In the genomic region with DNA sequence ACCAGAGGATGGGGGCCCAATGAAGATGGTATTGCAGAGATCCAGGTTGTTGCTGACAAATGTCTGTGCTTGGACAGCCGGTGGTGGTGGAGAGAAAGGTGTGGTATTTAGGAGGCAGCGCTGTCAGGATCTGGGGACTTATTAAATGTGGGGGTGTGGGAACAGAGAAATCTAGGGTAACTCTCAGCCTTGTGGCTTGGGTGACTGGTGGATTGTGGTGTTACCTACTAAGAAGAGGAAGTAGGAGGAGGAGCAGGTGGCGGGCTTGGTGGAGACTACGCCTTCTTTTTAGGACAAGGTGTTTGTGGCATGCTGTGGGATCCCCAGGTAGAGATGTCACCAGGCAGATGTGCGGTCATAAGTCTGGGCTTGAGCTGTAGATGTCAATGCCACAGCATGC, we compare ENCODE assay signal across 23 cellular contexts.
DNase-seq lines count a peak whose midpoint lies in the region; ATAC-seq and TF ChIP-seq lines count a peak whose summit lies in the region.
"Had no signal": no experiment of that assay in that cellular context is flagged by ENCODE, and none has a peak within 500 bp of the region (broad histone marks: within the 10 kb centered on the region; RNA-seq: fewer than 3 reads in every experiment).

No MANE protein-coding gene starts in this region.

- ATAC-seq in GM18867 (IDR thresholded peaks at IDR 0.05; ENCODE audit: unreplicated experiment): peak; percentile 48
- ATAC-seq in activated T-helper 17 cell treated with anti-CD3 and anti-CD28 coated beads, Interleukin-2, amount 50 U/mL, for 72 hours (replicated peaks): peak; percentile 26
- ATAC-seq in natural killer cell treated with Interleukin-12 subunit alpha and Interleukin-12 subunit beta and Interleukin-15 and Interleukin-18, amount 100 ng/mL, for 72 hours: no peak
- ATAC-seq: HepG2, Right ventricle myocardium inferior, T-cell had no signal

- H3K4me3 ChIP-seq in GM12865 (ENCODE audit: low read depth, low read length): no peak overlapping the region
- H3K4me3 ChIP-seq: BLaER1, PC-9 had no signal

- peak; percentile 55 for DNase-seq in GM12865 (ENCODE audit: low read depth)
- DNase-seq in natural killer cell treated with Interleukin-12 subunit alpha and Interleukin-12 subunit beta and Interleukin-15 and Interleukin-18, amount 100 ng/mL, for 72 hours (ENCODE audit: low spot score): peak; percentile 35
- no peak for DNase-seq in SHP77 (lab: John Stamatoyannopoulos, UW)
- no peak for DNase-seq in Kasumi-1 (lab: John Stamatoyannopoulos, UW)
- DNase-seq in mesothelial cell of epicardium (ENCODE audit: low spot score in 2 of 2, unreplicated experiment in 2 of 2): no peak
- DNase-seq: CD4-positive, CD25-positive, alpha-beta regulatory T cell; DMS153; DND-41; HCEC 1CT; NCI-H1105; NCI-H1436 treated with DMSO at 0.1 percent for 48 hours; NCI-H1930; NCI-H2107; NCI-H524 treated with DMSO at 0.1 percent for 48 hours; NCI-H774; NK-92 treated with Interleukin-12 subunit alpha and Interleukin-12 subunit beta, amount 100 ng/mL, for 24 hours; PC-9; T-cell had no signal

- H3K36me3 Mint-ChIP-seq in activated T-helper 17 cell treated with anti-CD3 and anti-CD28 coated beads, Interleukin-2, amount 50 U/mL, for 72 hours (ENCODE audit: low read depth): no peaks in the 10 kb centered on the region
- H3K36me3 Mint-ChIP-seq in natural killer cell treated with Interleukin-12 subunit alpha and Interleukin-12 subunit beta and Interleukin-15 and Interleukin-18, amount 100 ng/mL, for 72 hours: no peaks in the 10 kb centered on the region
- H3K36me3 Mint-ChIP-seq in mesothelial cell of epicardium: no peaks in the 10 kb centered on the region
- H3K36me3 Mint-ChIP-seq: CD4-positive, CD25-positive, alpha-beta regulatory T cell; T-cell had no signal

- no peak for TF ChIP-seq CTCF in GM12865 (IDR thresholded peaks at IDR 0.05; ENCODE audit: insufficient read depth, low read depth, low read length, missing control alignments)
- no peak for TF ChIP-seq CTCF in mesothelial cell of epicardium (IDR thresholded peaks at IDR 0.05; ENCODE audit: unreplicated experiment)

- H3K9me3 Mint-ChIP-seq in activated T-helper 17 cell treated with anti-CD3 and anti-CD28 coated beads, Interleukin-2, amount 50 U/mL, for 72 hours: no peaks in the 10 kb centered on the region
- no peaks in the 10 kb centered on the region for H3K9me3 Mint-ChIP-seq in natural killer cell treated with Interleukin-12 subunit alpha and Interleukin-12 subunit beta and Interleukin-15 and Interleukin-18, amount 100 ng/mL, for 72 hours
- H3K9me3 Mint-ChIP-seq in mesothelial cell of epicardium: peaks cover 4% of the 10 kb centered on the region
- H3K9me3 Mint-ChIP-seq: CD4-positive, CD25-positive, alpha-beta regulatory T cell; T-cell had no signal

- H3K4me1 Mint-ChIP-seq in activated T-helper 17 cell treated with anti-CD3 and anti-CD28 coated beads, Interleukin-2, amount 50 U/mL, for 72 hours: no peaks in the 10 kb centered on the region
- peaks cover 31 to 32% of the 10 kb centered on the region in 2 donors for H3K4me1 Mint-ChIP-seq in natural killer cell treated with Interleukin-12 subunit alpha and Interleukin-12 subunit beta and Interleukin-15 and Interleukin-18, amount 100 ng/mL, for 72 hours (ENCODE audit: low read depth in 2 of 2)
- H3K4me1 Mint-ChIP-seq in mesothelial cell of epicardium: no peaks in the 10 kb centered on the region
- H3K4me1 Mint-ChIP-seq: CD4-positive, CD25-positive, alpha-beta regulatory T cell; T-cell had no signal

- no peak overlapping the region for H3K4me3 Mint-ChIP-seq in activated T-helper 17 cell treated with anti-CD3 and anti-CD28 coated beads, Interleukin-2, amount 50 U/mL, for 72 hours
- H3K4me3 Mint-ChIP-seq in natural killer cell treated with Interleukin-12 subunit alpha and Interleukin-12 subunit beta and Interleukin-15 and Interleukin-18, amount 100 ng/mL, for 72 hours: no peak overlapping the region
- no peak overlapping the region for H3K4me3 Mint-ChIP-seq in mesothelial cell of epicardium
- H3K4me3 Mint-ChIP-seq: CD4-positive, CD25-positive, alpha-beta regulatory T cell; T-cell had no signal

- no peak overlapping the region for H3K27ac Mint-ChIP-seq in activated T-helper 17 cell treated with anti-CD3 and anti-CD28 coated beads, Interleukin-2, amount 50 U/mL, for 72 hours
- no peak overlapping the region for H3K27ac Mint-ChIP-seq in natural killer cell treated with Interleukin-12 subunit alpha and Interleukin-12 subunit beta and Interleukin-15 and Interleukin-18, amount 100 ng/mL, for 72 hours
- no peak overlapping the region for H3K27ac Mint-ChIP-seq in mesothelial cell of epicardium
- H3K27ac Mint-ChIP-seq: CD4-positive, CD25-positive, alpha-beta regulatory T cell; T-cell had no signal

- peaks cover 21% of the 10 kb centered on the region for H3K27me3 Mint-ChIP-seq in activated T-helper 17 cell treated with anti-CD3 and anti-CD28 coated beads, Interleukin-2, amount 50 U/mL, for 72 hours
- H3K27me3 Mint-ChIP-seq in natural killer cell treated with Interleukin-12 subunit alpha and Interleukin-12 subunit beta and Interleukin-15 and Interleukin-18, amount 100 ng/mL, for 72 hours: peaks cover 0 to 4% of the 10 kb centered on the region in 2 donors
- peaks cover 42% of the 10 kb centered on the region for H3K27me3 Mint-ChIP-seq in mesothelial cell of epicardium (ENCODE audit: low read depth)

Comparison
In these comparisons a context has a peak if more than half of its experiments do, and no peak if none do; other contexts are left out.
1. DNase-seq: peak in GM12865 (single experiment) and natural killer cell treated with Interleukin-12 subunit alpha and Interleukin-12 subunit beta and Interleukin-15 and Interleukin-18, amount 100 ng/mL, for 72 hours (single experiment); none in SHP77 (0 of 2), Kasumi-1 (0 of 2) and mesothelial cell of epicardium (0 of 2).
2. ATAC-seq: peak in GM18867 (single experiment) and activated T-helper 17 cell treated with anti-CD3 and anti-CD28 coated beads, Interleukin-2, amount 50 U/mL, for 72 hours (single experiment); none in natural killer cell treated with Interleukin-12 subunit alpha and Interleukin-12 subunit beta and Interleukin-15 and Interleukin-18, amount 100 ng/mL, for 72 hours (0 of 2).